8 cellular contexts compared by ENCODE assay signal in genomic region chr11:65479184-65480145, GRCh38. TPM values are rescaled to one million over a fixed set of nuclear protein-coding genes. Genes with fewer than 3 reads are reported as not detected.
A peak's percentile ranks its signal among the peaks of the same experiment; 100 is the strongest.
DNase-seq lines count a peak whose midpoint lies in the region; ATAC-seq and TF ChIP-seq lines count a peak whose summit lies in the region.

No MANE protein-coding gene starts in this region.

- peak; percentile 39 to 46 for TF ChIP-seq CTCF in tibial artery (IDR thresholded peaks at IDR 0.05)

- H3K27ac ChIP-seq in cingulate gyrus (ENCODE audit: low read depth, low read length) (peak overlapping the region; percentile 99), tibial artery (peak overlapping the region; percentile 97 to 99)

- H3K36me3 ChIP-seq in tibial artery, result no peaks in the 10 kb centered on the region

- DNase-seq in EL, result peak; percentile 78
- DNase-seq in NCI-H446 treated with DMSO at 0.1 percent for 48 hours (lab: John Stamatoyannopoulos, UW), result peak; percentile 72
- DNase-seq in lung microvascular endothelial cell (ENCODE audit: low read depth in 2 of 2), result peak; percentile 56 to 85
- peak; percentile 86 to 90 for DNase-seq in tibial artery
- DNase-seq in NCI-H1694 treated with DMSO at 0.1 percent for 48 hours (lab: John Stamatoyannopoulos, UW), result no peak

- H3K9me3 ChIP-seq in tibial artery, result no peaks in the 10 kb centered on the region

- H3K4me1 ChIP-seq in tibial artery, result peaks cover 0 to 79% (median 51%) of the 10 kb centered on the region in 4 donors

- ATAC-seq in GM21390 (IDR thresholded peaks at IDR 0.05; ENCODE audit: unreplicated experiment) (no peak), HG02885 (IDR thresholded peaks at IDR 0.05; ENCODE audit: poor library complexity, unreplicated experiment) (no peak)

- no peaks in the 10 kb centered on the region for H3K27me3 ChIP-seq in tibial artery

- intact Hi-C loops in tibial artery (cut with DNase I; ENCODE audit: low total_unique reads), result no loop called here

- H3K4me3 ChIP-seq in tibial artery, result peak overlapping the region; percentile 81 to 91

RNA-seq across cellular contexts. Expression of gene MALAT1, which starts 19.4 kb away (rescaled TPM):
- 1,818 and 2,739 TPM in 2 replicates for total RNA-seq in lung microvascular endothelial cell

RNA-seq across cellular contexts. Expression of gene SCYL1, which starts 45.4 kb away (rescaled TPM):
- 36.6 and 46.6 TPM in 2 replicates for total RNA-seq in lung microvascular endothelial cell

RNA-seq across cellular contexts. Expression of gene NEAT1, which starts 56.9 kb away (rescaled TPM):
- total RNA-seq in lung microvascular endothelial cell, result 26.4 and 94.2 TPM in 2 replicates
